12 cellular contexts compared by ENCODE assay signal in genomic region chr17:79996291-79996690, GRCh38. TPM values are rescaled to one million over a fixed set of nuclear protein-coding genes. Genes with fewer than 3 reads are reported as not detected.
A peak's percentile ranks its signal among the peaks of the same experiment; 100 is the strongest.
DNase-seq lines count a peak whose midpoint lies in the region; ATAC-seq lines count a peak whose summit lies in the region.
"Had no signal": no experiment of that assay in that cellular context is flagged by ENCODE, and none has a peak within 500 bp of the region (broad histone marks: within the 10 kb centered on the region; RNA-seq: fewer than 3 reads in every experiment).

No MANE protein-coding gene starts in this region.

- DNase-seq in activated naive CD4-positive, alpha-beta T cell treated with anti-CD3 and anti-CD28 coated beads for 36 hours: no peak
- DNase-seq in activated naive CD4-positive, alpha-beta T cell treated with anti-CD3 and anti-CD28 coated beads, Interleukin-2, amount 50 U/mL, for 16 hours: no peak
- DNase-seq in NOMO-1 treated with DMSO at 0.1 percent for 48 hours (lab: John Stamatoyannopoulos, UW; ENCODE audit: unreplicated experiment): peak; percentile 16
- no peak for DNase-seq in activated naive CD8-positive, alpha-beta T cell treated with anti-CD3 and anti-CD28 coated beads, Interleukin-2, amount 10 ng/mL, durations not matched to agents 7 days and 5 days
- no peak for DNase-seq in substantia nigra (lab: John Stamatoyannopoulos, UW)
- no peak for DNase-seq in NCI-H1105 treated with DMSO at 0.1 percent for 48 hours (lab: John Stamatoyannopoulos, UW)
- DNase-seq: MG63, NCI-H187 treated with DMSO at 0.1 percent for 48 hours, SHP77, sigmoid colon had no signal

- peaks cover 59% of the 10 kb centered on the region for H3K4me1 Mint-ChIP-seq in activated naive CD4-positive, alpha-beta T cell treated with anti-CD3 and anti-CD28 coated beads for 36 hours (ENCODE audit: low read depth)
- H3K4me1 Mint-ChIP-seq in activated naive CD8-positive, alpha-beta T cell treated with anti-CD3 and anti-CD28 coated beads, Interleukin-2, amount 10 ng/mL, durations not matched to agents 7 days and 5 days: peaks cover 43% of the 10 kb centered on the region
- H3K4me1 Mint-ChIP-seq in stimulated activated memory B cell treated with anti-CD40 and anti-IgM and Interleukin-4, amounts not matched to agents 10 μg/mL and 1 μg/mL and 100 μg/mL, for 72 hours: peaks cover 40% of the 10 kb centered on the region

- H3K27ac ChIP-seq in substantia nigra (ENCODE audit: low read depth, low read length, poor library complexity, severe bottlenecking): no peak overlapping the region
- H3K27ac ChIP-seq: sigmoid colon had no signal

- no peak for ATAC-seq in activated naive CD8-positive, alpha-beta T cell treated with anti-CD3 and anti-CD28 coated beads, Interleukin-2, amount 10 ng/mL, durations not matched to agents 7 days and 5 days (ENCODE audit: low read depth)
- ATAC-seq in stimulated activated memory B cell treated with anti-CD40 and anti-IgM and Interleukin-4, amounts not matched to agents 10 μg/mL and 1 μg/mL and 100 μg/mL, for 72 hours: no peak
- ATAC-seq in GM21447 (IDR thresholded peaks at IDR 0.05; ENCODE audit: unreplicated experiment): no peak

- no peaks in the 10 kb centered on the region for H3K9me3 Mint-ChIP-seq in activated naive CD4-positive, alpha-beta T cell treated with anti-CD3 and anti-CD28 coated beads for 36 hours
- H3K9me3 Mint-ChIP-seq in activated naive CD8-positive, alpha-beta T cell treated with anti-CD3 and anti-CD28 coated beads, Interleukin-2, amount 10 ng/mL, durations not matched to agents 7 days and 5 days: no peaks in the 10 kb centered on the region
- H3K9me3 Mint-ChIP-seq in stimulated activated memory B cell treated with anti-CD40 and anti-IgM and Interleukin-4, amounts not matched to agents 10 μg/mL and 1 μg/mL and 100 μg/mL, for 72 hours: no peaks in the 10 kb centered on the region

- CTCF ChIA-PET in activated naive CD4-positive, alpha-beta T cell treated with anti-CD3 and anti-CD28 coated beads for 36 hours (lab: Charles Lee): interaction anchor here (0.7 to 5.1 kb wide), 2 partner anchors 11 to 250 kb away, joined by 3 to 45 read pairs; no protein-coding TSS in a partner anchor

- intact Hi-C loops in activated naive CD4-positive, alpha-beta T cell treated with anti-CD3 and anti-CD28 coated beads for 36 hours (cut with micrococcal nuclease): loop anchor here (2.0 to 10.0 kb wide), 3 partner anchors 259 to 1221 kb away; no protein-coding TSS in a partner anchor

- peak overlapping the region; percentile 97 for H3K27ac Mint-ChIP-seq in activated naive CD4-positive, alpha-beta T cell treated with anti-CD3 and anti-CD28 coated beads for 36 hours
- H3K27ac Mint-ChIP-seq in activated naive CD8-positive, alpha-beta T cell treated with anti-CD3 and anti-CD28 coated beads, Interleukin-2, amount 10 ng/mL, durations not matched to agents 7 days and 5 days: peak overlapping the region; percentile 93
- peak overlapping the region; percentile 71 for H3K27ac Mint-ChIP-seq in stimulated activated memory B cell treated with anti-CD40 and anti-IgM and Interleukin-4, amounts not matched to agents 10 μg/mL and 1 μg/mL and 100 μg/mL, for 72 hours

- H3K4me3 Mint-ChIP-seq in activated naive CD4-positive, alpha-beta T cell treated with anti-CD3 and anti-CD28 coated beads for 36 hours: no peak overlapping the region
- peak overlapping the region; percentile 73 for H3K4me3 Mint-ChIP-seq in activated naive CD8-positive, alpha-beta T cell treated with anti-CD3 and anti-CD28 coated beads, Interleukin-2, amount 10 ng/mL, durations not matched to agents 7 days and 5 days
- no peak overlapping the region for H3K4me3 Mint-ChIP-seq in stimulated activated memory B cell treated with anti-CD40 and anti-IgM and Interleukin-4, amounts not matched to agents 10 μg/mL and 1 μg/mL and 100 μg/mL, for 72 hours

- POLR2A ChIA-PET in activated naive CD8-positive, alpha-beta T cell treated with anti-CD3 and anti-CD28 coated beads, Interleukin-2, amount 10 ng/mL, durations not matched to agents 7 days and 5 days (lab: Charles Lee): interaction anchor here (0.9 to 1.1 kb wide), 4 partner anchors 156 to 199 kb away, joined by 3 to 4 read pairs (median 4); partner anchors contain the start of genes CBX4 and CBX8

- H3K27me3 Mint-ChIP-seq in activated naive CD4-positive, alpha-beta T cell treated with anti-CD3 and anti-CD28 coated beads for 36 hours (ENCODE audit: low read depth): no peaks in the 10 kb centered on the region
- no peaks in the 10 kb centered on the region for H3K27me3 Mint-ChIP-seq in activated naive CD8-positive, alpha-beta T cell treated with anti-CD3 and anti-CD28 coated beads, Interleukin-2, amount 10 ng/mL, durations not matched to agents 7 days and 5 days
- H3K27me3 Mint-ChIP-seq in stimulated activated memory B cell treated with anti-CD40 and anti-IgM and Interleukin-4, amounts not matched to agents 10 μg/mL and 1 μg/mL and 100 μg/mL, for 72 hours: peaks cover under 1% of the 10 kb centered on the region

- peaks cover 11% of the 10 kb centered on the region for H3K36me3 Mint-ChIP-seq in activated naive CD4-positive, alpha-beta T cell treated with anti-CD3 and anti-CD28 coated beads for 36 hours (ENCODE audit: low read depth)
- H3K36me3 Mint-ChIP-seq in activated naive CD8-positive, alpha-beta T cell treated with anti-CD3 and anti-CD28 coated beads, Interleukin-2, amount 10 ng/mL, durations not matched to agents 7 days and 5 days: no peaks in the 10 kb centered on the region
- no peaks in the 10 kb centered on the region for H3K36me3 Mint-ChIP-seq in stimulated activated memory B cell treated with anti-CD40 and anti-IgM and Interleukin-4, amounts not matched to agents 10 μg/mL and 1 μg/mL and 100 μg/mL, for 72 hours

RNA-seq across cellular contexts. Expression of gene TBC1D16, which starts 39.4 kb away (rescaled TPM):
- total RNA-seq in activated naive CD4-positive, alpha-beta T cell treated with anti-CD3 and anti-CD28 coated beads for 36 hours: 10 to 100 TPM; 17.0 to 19.0 TPM
- 1 to 10 TPM; 2.1 TPM for total RNA-seq in activated naive CD8-positive, alpha-beta T cell treated with anti-CD3 and anti-CD28 coated beads, Interleukin-2, amount 10 ng/mL, durations not matched to agents 7 days and 5 days

RNA-seq across cellular contexts. Expression of gene CCDC40, which starts 40.2 kb away (rescaled TPM):
- under 1 TPM in 1 of 2 experiments, not detected in 1; 0.32 TPM for total RNA-seq in activated naive CD4-positive, alpha-beta T cell treated with anti-CD3 and anti-CD28 coated beads for 36 hours
- total RNA-seq in activated naive CD8-positive, alpha-beta T cell treated with anti-CD3 and anti-CD28 coated beads, Interleukin-2, amount 10 ng/mL, durations not matched to agents 7 days and 5 days: 1 to 10 TPM; 1.3 to 1.4 TPM

Comparison
In these comparisons a context has a peak if more than half of its experiments do, and no peak if none do; other contexts are left out.
1. RNA of gene TBC1D16, which starts 39.4 kb away (total RNA-seq): 17.0 to 19.0 TPM in activated naive CD4-positive, alpha-beta T cell treated with anti-CD3 and anti-CD28 coated beads for 36 hours; 2.1 TPM in activated naive CD8-positive, alpha-beta T cell treated with anti-CD3 and anti-CD28 coated beads, Interleukin-2, amount 10 ng/mL, durations not matched to agents 7 days and 5 days; every median in the first group is over 4 times any median in the second.
2. Peak in every context shown above with its lines, with median percentiles within 50 percentile points of each other: H3K27ac Mint-ChIP-seq.